ENCODE assay signal across 1 cellular context in the genomic region with DNA sequence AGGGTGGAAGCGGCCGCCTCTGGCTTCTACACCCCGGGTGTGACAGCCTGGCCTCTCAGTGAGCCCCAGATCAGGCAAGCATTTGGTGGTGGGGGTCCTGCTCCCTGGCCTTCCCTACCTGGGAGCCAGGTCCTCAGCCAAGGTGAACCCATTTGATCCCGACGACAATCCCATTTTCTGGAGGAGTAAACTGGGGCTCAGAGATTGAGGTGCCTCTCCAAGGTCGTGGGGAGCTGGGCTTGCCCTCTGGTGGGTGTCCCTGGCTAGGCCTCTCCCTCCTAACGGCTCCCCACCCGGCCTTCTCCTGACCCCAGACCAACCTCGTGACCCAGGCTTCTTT.
TF ChIP-seq lines count a peak whose summit lies in the region.

No MANE protein-coding gene starts in this region.

TF ChIP-seq in endothelial cell of umbilical vein, 7 proteins besides CTCF, POLR2A, EP300 and RAD21:
- no peak for TF ChIP-seq MAX (IDR thresholded peaks at IDR 0.05; ENCODE audit: insufficient read depth, insufficient read length)
- no peak for TF ChIP-seq FOS (IDR thresholded peaks at IDR 0.05; ENCODE audit: borderline replicate concordance, insufficient read depth, low read length)
